ENCODE assay signal across 8 cellular contexts in the genomic region with DNA sequence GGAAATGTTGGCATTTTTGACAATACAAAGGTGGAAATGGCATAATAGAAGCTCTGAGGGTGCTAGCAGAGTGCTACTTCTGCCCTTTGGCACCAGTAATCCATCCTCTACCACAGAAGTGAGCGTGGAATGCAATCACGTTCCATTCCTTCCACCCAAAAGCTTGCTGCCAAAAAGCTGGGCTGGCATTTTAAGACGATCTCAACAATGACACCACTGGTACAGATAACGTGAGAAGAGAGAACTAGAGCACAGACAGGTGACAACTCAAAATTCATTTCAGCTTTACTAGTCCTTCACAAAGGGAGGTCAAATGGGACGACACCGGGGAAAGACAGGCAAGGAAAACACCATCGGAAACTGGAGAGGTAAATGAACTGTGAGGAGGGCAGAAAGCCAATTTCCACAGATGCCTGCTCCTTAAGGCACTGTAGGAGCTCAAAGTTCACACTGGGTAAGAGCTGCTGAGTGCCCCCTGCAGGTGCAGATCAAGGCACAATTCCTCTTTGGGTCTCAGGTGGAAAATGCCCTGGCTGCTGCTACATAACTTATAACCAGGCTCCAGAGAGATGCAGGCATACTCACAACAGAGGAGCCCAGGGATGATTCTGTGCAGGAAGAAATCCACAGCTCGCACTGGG. TPM values are rescaled to one million over a fixed set of nuclear protein-coding genes. Genes with fewer than 3 reads are reported as not detected.
DNase-seq lines count a peak whose midpoint lies in the region; ATAC-seq and TF ChIP-seq lines count a peak whose summit lies in the region.

No MANE protein-coding gene starts in this region.

- no peaks in the 10 kb centered on the region for H3K27me3 ChIP-seq in CD4-positive, alpha-beta memory T cell (ENCODE audit: insufficient read depth, low read length)

- H3K36me3 Mint-ChIP-seq in osteocyte (ENCODE audit: unreplicated experiment), result peaks cover 6% of the 10 kb centered on the region
- peaks cover 8 to 29% of the 10 kb centered on the region in 2 donors for H3K36me3 Mint-ChIP-seq in CD4-positive, alpha-beta memory T cell

- H3K27me3 Mint-ChIP-seq in osteocyte (ENCODE audit: unreplicated experiment), result no peaks in the 10 kb centered on the region
- no peaks in the 10 kb centered on the region for H3K27me3 Mint-ChIP-seq in CD4-positive, alpha-beta memory T cell

- no peak overlapping the region for H3K27ac ChIP-seq in CD4-positive, alpha-beta memory T cell (ENCODE audit: low read depth, low read length)

- no peaks in the 10 kb centered on the region for H3K9me3 ChIP-seq in CD4-positive, alpha-beta memory T cell (ENCODE audit: control insufficient read depth in 1 of 2, low read length in 2 of 2)

- H3K36me3 ChIP-seq in CD4-positive, alpha-beta memory T cell (ENCODE audit: insufficient read depth, low read length), result no peaks in the 10 kb centered on the region

- intact Hi-C loops in CD4-positive, alpha-beta memory T cell (cut with micrococcal nuclease), result no loop called here

- H3K4me1 ChIP-seq in CD4-positive, alpha-beta memory T cell (ENCODE audit: insufficient read depth, low read length), result no peaks in the 10 kb centered on the region

- CTCF ChIA-PET in CD4-positive, alpha-beta memory T cell (lab: Charles Lee; ENCODE audit: partially characterized antibody), result interaction anchor here (0.6 to 1.2 kb wide), 2 partner anchors 20 to 49 kb away, joined by 3 read pairs; no protein-coding TSS in a partner anchor

- TF ChIP-seq CTCF in osteocyte (IDR thresholded peaks at IDR 0.05), result no peak

- ATAC-seq in GM21515 (IDR thresholded peaks at IDR 0.05; ENCODE audit: unreplicated experiment), result no peak

- no peaks in the 10 kb centered on the region for H3K9me3 Mint-ChIP-seq in osteocyte (ENCODE audit: unreplicated experiment)
- H3K9me3 Mint-ChIP-seq in CD4-positive, alpha-beta memory T cell, result peaks cover 0 to 3% (median 0%) of the 10 kb centered on the region in 8 donors

- H3K4me1 Mint-ChIP-seq in osteocyte (ENCODE audit: unreplicated experiment), result peaks cover 27% of the 10 kb centered on the region
- H3K4me1 Mint-ChIP-seq in CD4-positive, alpha-beta memory T cell, result peaks cover 17 to 32% (median 25%) of the 10 kb centered on the region in 4 donors

- peak; percentile 42 for DNase-seq in ELF-1 (ENCODE audit: low read depth, low spot score)
- peak; percentile 48 for DNase-seq in NCI-H2171 (lab: John Stamatoyannopoulos, UW)
- peak; percentile 29 for DNase-seq in dermis blood vessel endothelial cell
- no peak for DNase-seq in osteocyte (ENCODE audit: extremely low spot score, unreplicated experiment)
- no peak for DNase-seq in activated gamma-delta T cell treated with Interleukin-2 at 50 U/mL for 16 hours
- no peak for DNase-seq in CD4-positive, alpha-beta memory T cell
- DNase-seq in COLO829 (ENCODE audit: low spot score), result no peak

- H3K4me3 Mint-ChIP-seq in osteocyte (ENCODE audit: unreplicated experiment), result peak overlapping the region; percentile 1
- no peak overlapping the region for H3K4me3 Mint-ChIP-seq in CD4-positive, alpha-beta memory T cell

- no peak overlapping the region for H3K4me3 ChIP-seq in CD4-positive, alpha-beta memory T cell (ENCODE audit: low read length in 2 of 2)

- peak overlapping the region; percentile 59 for H3K27ac Mint-ChIP-seq in osteocyte (ENCODE audit: unreplicated experiment)
- no peak overlapping the region for H3K27ac Mint-ChIP-seq in CD4-positive, alpha-beta memory T cell

- POLR2A ChIA-PET in CD4-positive, alpha-beta memory T cell (lab: Charles Lee; ENCODE audit: partially characterized antibody), result no interaction called here

RNA-seq across cellular contexts. Expression of a gene that starts 50.7 kb away (rescaled TPM):
- total RNA-seq in dermis blood vessel endothelial cell (under 0.01 TPM in 1 of 2 replicates, not detected in the other), osteocyte (not detected in 2 replicates)
- not detected for total RNA-seq in CD4-positive, alpha-beta memory T cell
- polyA plus RNA-seq in CD4-positive, alpha-beta memory T cell, result not detected

Comparison
In these comparisons a context has a peak if more than half of its experiments do, and no peak if none do; other contexts are left out.
1. DNase-seq: peak in ELF-1 (single experiment), NCI-H2171 (single experiment) and dermis blood vessel endothelial cell (single experiment); none in osteocyte (single experiment), activated gamma-delta T cell treated with Interleukin-2 at 50 U/mL for 16 hours (single experiment), CD4-positive, alpha-beta memory T cell (0 of 5) and COLO829 (single experiment).